ENCODE assay signal across 15 cellular contexts in genomic region chr2:230690439-230690838, GRCh38. TPM values are rescaled to one million over a fixed set of nuclear protein-coding genes. Genes with fewer than 3 reads are reported as not detected.
DNase-seq lines count a peak whose midpoint lies in the region; ATAC-seq and TF ChIP-seq lines count a peak whose summit lies in the region.
"Had no signal": no experiment of that assay in that cellular context is flagged by ENCODE, and none has a peak within 500 bp of the region (broad histone marks: within the 10 kb centered on the region; RNA-seq: fewer than 3 reads in every experiment).

No MANE protein-coding gene starts in this region.

- H3K27ac ChIP-seq in GM23248 (no peak overlapping the region), temporal lobe (ENCODE audit: low read depth, low read length) (peak overlapping the region; percentile 17)
- H3K27ac ChIP-seq: BLaER1, parathyroid adenoma had no signal

- H3K27ac Mint-ChIP-seq in T-helper 17 cell = no peak overlapping the region
- H3K27ac Mint-ChIP-seq: activated naive CD8-positive, alpha-beta T cell; GM23338 had no signal

- H4K20me1 ChIP-seq in GM23248 (ENCODE audit: insufficient read depth) = no peaks in the 10 kb centered on the region
- H4K20me1 ChIP-seq: BLaER1 had no signal

- H3K9me3 ChIP-seq in GM23248 (ENCODE audit: low read depth) (no peaks in the 10 kb centered on the region), T-helper 17 cell (ENCODE audit: control insufficient read depth, low read length, poor library complexity, severe bottlenecking) (no peaks in the 10 kb centered on the region)
- H3K9me3 ChIP-seq: BLaER1 had no signal

- no peaks in the 10 kb centered on the region for H3K9me2 ChIP-seq in GM23248 (ENCODE audit: insufficient read depth)

- no peaks in the 10 kb centered on the region for H3K27me3 ChIP-seq in GM23248 (replicated peaks; ENCODE audit: insufficient read depth)
- H3K27me3 ChIP-seq: BLaER1 had no signal

- H3K4me1 ChIP-seq in GM23248 (ENCODE audit: insufficient read depth) = peaks cover 17% of the 10 kb centered on the region
- H3K4me1 ChIP-seq: parathyroid adenoma had no signal

- H3K27me3 Mint-ChIP-seq in T-helper 17 cell = no peaks in the 10 kb centered on the region
- H3K27me3 Mint-ChIP-seq: activated naive CD8-positive, alpha-beta T cell had no signal

- no peak overlapping the region for H3K4me2 ChIP-seq in GM23248 (ENCODE audit: unreplicated experiment)
- H3K4me2 ChIP-seq: BLaER1, GM23338 had no signal

- H3K4me1 Mint-ChIP-seq in T-helper 17 cell = peaks cover 10% of the 10 kb centered on the region

- no peaks in the 10 kb centered on the region for H3K36me3 ChIP-seq in GM23248 (ENCODE audit: low read depth)
- H3K36me3 ChIP-seq: BLaER1 had no signal

- 65 to 67% methylated on average over 9 of the region's 9 CpGs for WGBS in GM23248 (ENCODE audit: low coverage in 1 of 2, low lambda C conversion rate in 2 of 2, missing lambda C conversion rate in 2 of 2), 2 experiments

- H3K4me3 ChIP-seq in GM23248 = no peak overlapping the region
- H3K4me3 ChIP-seq in astrocyte of the spinal cord (ENCODE audit: low read depth, low read length) = no peak overlapping the region
- H3K4me3 ChIP-seq: BLaER1, GM23338 had no signal

- no peaks in the 10 kb centered on the region for H3K79me2 ChIP-seq in GM23248 (ENCODE audit: insufficient read depth)
- H3K79me2 ChIP-seq: parathyroid adenoma had no signal

- no peak overlapping the region for H3K4me3 Mint-ChIP-seq in T-helper 17 cell
- H3K4me3 Mint-ChIP-seq: activated naive CD8-positive, alpha-beta T cell; GM23338 had no signal

- no peaks in the 10 kb centered on the region for H3F3A ChIP-seq in GM23248 (ENCODE audit: insufficient read depth)

- TF ChIP-seq CTCF in astrocyte of the spinal cord (IDR thresholded peaks at IDR 0.05; ENCODE audit: low read depth, low read length) = no peak

- no peak overlapping the region for H3K9ac ChIP-seq in GM23248
- H3K9ac ChIP-seq: BLaER1, parathyroid adenoma had no signal

- no peak for ATAC-seq in GM18861 (IDR thresholded peaks at IDR 0.05; ENCODE audit: unreplicated experiment)
- no peak for ATAC-seq in T-helper 17 cell

- DNase-seq in GM23248 = peak; percentile 46
- DNase-seq in astrocyte of the spinal cord (ENCODE audit: low read depth, low spot score) = peak; percentile 59
- DNase-seq in hippocampal formation (lab: John Stamatoyannopoulos, UW) = peak; percentile 6 to 28
- DNase-seq in activated effector memory CD4-positive, alpha-beta T cell treated with Interleukin-2 at 50 U/mL for 16 hours = no peak
- no peak for DNase-seq in NCI-H1694 treated with DMSO at 0.1 percent for 48 hours (lab: John Stamatoyannopoulos, UW)
- DNase-seq in T-helper 17 cell = no peak
- DNase-seq: activated CD8-positive, alpha-beta memory T cell treated with anti-CD3 and anti-CD28 coated beads, Interleukin-2, amount 50 U/mL, for 4 hours; NCI-H2107; stimulated activated CD4-positive, alpha-beta T cell treated with anti-CD3 and anti-CD28 coated beads, Interleukin-15, amount 100 ng/mL, for 24 hours had no signal

- H2AFZ ChIP-seq in GM23248 = no peak overlapping the region
- H2AFZ ChIP-seq: GM23338, parathyroid adenoma had no signal

- no peaks in the 10 kb centered on the region for H3K36me3 Mint-ChIP-seq in T-helper 17 cell (ENCODE audit: low read depth)
- H3K36me3 Mint-ChIP-seq: activated naive CD8-positive, alpha-beta T cell had no signal

- in situ Hi-C loops in GM23248 (cut with MboI) (no loop called here), astrocyte of the spinal cord (cut with HindIII; ENCODE audit: low sequenced_read_pairs) (no loop called here)

RNA-seq across cellular contexts. Expression of gene CAB39, which starts 22.2 kb away (rescaled TPM):
- total RNA-seq in GM23248 (2014; rRNA removed; shearing (Covaris generic)) = 49.1 and 52.1 TPM in 2 replicates
- 22.7 and 23.1 TPM in 2 replicates for polyA plus RNA-seq in GM23248 (2016; fragmentation: Nextera tagmentation; extraction: Ambion mirVana)
- total RNA-seq in temporal lobe (88.3 TPM), T-helper 17 cell (10 to 100 TPM; 82.3 to 89.8 TPM)

Comparison
In these comparisons a context has a peak if more than half of its experiments do, and no peak if none do; other contexts are left out.
1. DNase-seq: peak in GM23248 (single experiment), astrocyte of the spinal cord (single experiment) and hippocampal formation (2 of 2); none in activated effector memory CD4-positive, alpha-beta T cell treated with Interleukin-2 at 50 U/mL for 16 hours (single experiment), NCI-H1694 treated with DMSO at 0.1 percent for 48 hours (single experiment) and T-helper 17 cell (0 of 3).